ENCODE assay signal across 18 cellular contexts in genomic region chr18:78293516-78293915, GRCh38.
DNase-seq lines count a peak whose midpoint lies in the region; ATAC-seq and TF ChIP-seq lines count a peak whose summit lies in the region.
"Had no signal": no experiment of that assay in that cellular context is flagged by ENCODE, and none has a peak within 500 bp of the region (broad histone marks: within the 10 kb centered on the region; RNA-seq: fewer than 3 reads in every experiment).

No MANE protein-coding gene starts in this region.

- no peak for TF ChIP-seq CTCF in neural crest cell (conservative IDR thresholded peaks at IDR 0.05)

- peak overlapping the region; percentile 65 for H3K4me3 Mint-ChIP-seq in neural crest cell
- H3K4me3 Mint-ChIP-seq: stimulated activated naive CD8-positive, alpha-beta T cell treated with anti-CD3 and anti-CD28 coated beads, Interleukin-15, amount 100 ng/mL, for 72 hours had no signal

- H3K4me1 Mint-ChIP-seq in neural crest cell, result peaks cover 15% of the 10 kb centered on the region
- H3K4me1 Mint-ChIP-seq: stimulated activated naive CD8-positive, alpha-beta T cell treated with anti-CD3 and anti-CD28 coated beads, Interleukin-15, amount 100 ng/mL, for 72 hours had no signal

- H3K27me3 Mint-ChIP-seq in neural crest cell (ENCODE audit: low read depth), result peaks cover 6% of the 10 kb centered on the region
- H3K27me3 Mint-ChIP-seq: stimulated activated naive CD8-positive, alpha-beta T cell treated with anti-CD3 and anti-CD28 coated beads, Interleukin-15, amount 100 ng/mL, for 72 hours had no signal

- H3K9me3 Mint-ChIP-seq in neural crest cell, result no peaks in the 10 kb centered on the region
- H3K9me3 Mint-ChIP-seq: stimulated activated naive CD8-positive, alpha-beta T cell treated with anti-CD3 and anti-CD28 coated beads, Interleukin-15, amount 100 ng/mL, for 72 hours had no signal

- no peaks in the 10 kb centered on the region for H3K36me3 Mint-ChIP-seq in neural crest cell (ENCODE audit: low read depth)

- no peak for DNase-seq in Right ventricle myocardium inferior (ENCODE audit: missing footprints)
- no peak for DNase-seq in Right ventricle myocardium superior
- DNase-seq in left ventricle myocardium superior, result no peak
- no peak for DNase-seq in neural crest cell (ENCODE audit: low read depth, low spot score)
- no peak for DNase-seq in pons (ENCODE audit: low spot score)
- no peak for DNase-seq in SKM-1 treated with dmso at 0.1 percent for 144 hours (lab: John Stamatoyannopoulos, UW; ENCODE audit: unreplicated experiment)
- DNase-seq: activated effector memory CD4-positive, alpha-beta T cell treated with anti-CD3 and anti-CD28 coated beads, Interleukin-2, amount 50 U/mL, for 16 hours; EL; hippocampal formation; mesenchymal stem cell; NCI-H1694; nucleus accumbens; stimulated activated naive CD8-positive, alpha-beta T cell treated with anti-CD3 and anti-CD28 coated beads, Interleukin-15, amount 100 ng/mL, for 72 hours; T-helper 1 cell had no signal

- intact Hi-C loops in Right ventricle myocardium inferior (cut with DNase I), result no loop called here
- intact Hi-C loops in Right ventricle myocardium superior (cut with DNase I), result no loop called here
- intact Hi-C loops in left ventricle myocardium superior (cut with micrococcal nuclease), result no loop called here

- ATAC-seq in Right ventricle myocardium inferior, result peak; percentile 26
- no peak for ATAC-seq in Right ventricle myocardium superior (ENCODE audit: poor library complexity)
- peak; percentile 22 for ATAC-seq in left ventricle myocardium superior
- no peak for ATAC-seq in HG03108 (IDR thresholded peaks at IDR 0.05; ENCODE audit: unreplicated experiment)
- ATAC-seq in HG03139 (IDR thresholded peaks at IDR 0.05; ENCODE audit: unreplicated experiment), result no peak
- ATAC-seq: A549; esophagus mucosa; stimulated activated naive CD8-positive, alpha-beta T cell treated with anti-CD3 and anti-CD28 coated beads, Interleukin-15, amount 100 ng/mL, for 72 hours had no signal

- no peak overlapping the region for H3K27ac Mint-ChIP-seq in neural crest cell (ENCODE audit: unreplicated experiment)
- H3K27ac Mint-ChIP-seq: stimulated activated naive CD8-positive, alpha-beta T cell treated with anti-CD3 and anti-CD28 coated beads, Interleukin-15, amount 100 ng/mL, for 72 hours had no signal

Comparison
In these comparisons a context has a peak if more than half of its experiments do, and no peak if none do; other contexts are left out.
1. ATAC-seq: peak in Right ventricle myocardium inferior (single experiment) and left ventricle myocardium superior (single experiment); none in Right ventricle myocardium superior (single experiment), HG03108 (single experiment) and HG03139 (single experiment).